In the genomic region with DNA sequence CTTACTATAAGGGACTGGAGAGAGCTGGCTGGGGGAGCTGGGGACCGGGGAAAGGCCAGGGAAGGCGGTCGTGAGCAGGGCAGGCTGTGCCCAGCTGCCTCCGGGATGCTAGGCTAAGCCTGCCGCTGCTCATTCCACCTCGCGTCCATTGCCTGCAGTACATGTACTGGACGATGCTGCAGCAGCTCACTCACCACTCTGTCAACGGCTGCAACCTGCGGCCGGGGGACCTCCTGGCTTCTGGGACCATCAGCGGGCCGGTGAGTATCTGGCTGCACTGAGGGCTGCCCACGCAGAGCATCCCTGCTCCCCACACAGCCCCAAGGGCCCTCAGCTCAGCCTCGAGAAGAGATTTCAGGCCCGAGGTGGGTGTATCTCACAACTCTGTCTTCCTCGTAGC, we compare ENCODE assay signal across 23 cellular contexts.
"Had no signal": no experiment of that assay in that cellular context is flagged by ENCODE, and none has a peak within 500 bp of the region (broad histone marks: within the 10 kb centered on the region; RNA-seq: fewer than 3 reads in every experiment).

No MANE protein-coding gene starts in this region.

- H3K9me3 Mint-ChIP-seq: activated naive CD4-positive, alpha-beta T cell treated with anti-CD3 and anti-CD28 coated beads, Interleukin-2, amount 50 U/mL, for 72 hours; endodermal cell; mesothelial cell of epicardium; nephron progenitor cell; stimulated activated naive CD8-positive, alpha-beta T cell treated with anti-CD3 and anti-CD28 coated beads, Interleukin-15, amount 100 ng/mL, for 72 hours had no signal

- H3K27me3 ChIP-seq: body of pancreas, dorsolateral prefrontal cortex, testis, upper lobe of right lung had no signal

- H3K9me3 ChIP-seq: body of pancreas, lower lobe of right lung, testis, upper lobe of right lung had no signal

- H3K27ac Mint-ChIP-seq: endodermal cell; mesothelial cell of epicardium; stimulated activated naive CD8-positive, alpha-beta T cell treated with anti-CD3 and anti-CD28 coated beads, Interleukin-15, amount 100 ng/mL, for 72 hours; T-helper 17 cell had no signal

- DNase-seq: activated CD4-positive, alpha-beta T cell treated with anti-CD3 and anti-CD28 coated beads, Interleukin-2, amount 50 U/mL, for 1 hour; activated CD8-positive, alpha-beta memory T cell treated with anti-CD3 and anti-CD28 coated beads, Interleukin-2, amount 50 U/mL, for 4 hours; activated gamma-delta T cell treated with Interleukin-2 at 50 U/mL for 16 hours; activated T-cell treated with anti-CD3 and anti-CD28 coated beads, Interleukin-2, amount 50 U/mL, for 48 hours; body of pancreas; dorsolateral prefrontal cortex; foreskin melanocyte; glutamatergic neuron; hippocampal formation; islet precursor cell; left colon; lower lobe of right lung; nephron progenitor cell; stimulated activated CD4-positive, alpha-beta T cell treated with anti-CD3 and anti-CD28 coated beads, Interleukin-2, amount 100 ng/mL, for 48 hours; stimulated activated naive CD8-positive, alpha-beta T cell treated with anti-CD3 and anti-CD28 coated beads, Interleukin-15, amount 100 ng/mL, for 72 hours; T-helper 17 cell; testis; upper lobe of right lung had no signal

- ATAC-seq: activated CD4-positive, CD25-positive, alpha-beta regulatory T cell treated with anti-CD3 and anti-CD28 coated beads, Interleukin-2, amount 50 U/mL, for 24 hours; activated naive CD4-positive, alpha-beta T cell treated with anti-CD3 and anti-CD28 coated beads, Interleukin-2, amount 50 U/mL, for 72 hours; body of pancreas; left colon; stimulated activated naive CD8-positive, alpha-beta T cell treated with anti-CD3 and anti-CD28 coated beads, Interleukin-15, amount 100 ng/mL, for 72 hours; T-helper 17 cell; upper lobe of right lung had no signal

- H3K4me1 ChIP-seq: body of pancreas, testis, upper lobe of right lung had no signal

- H3K4me3 ChIP-seq: body of pancreas, dorsolateral prefrontal cortex, lower lobe of right lung, skin epidermis, testis, upper lobe of right lung had no signal

- H3K4me3 Mint-ChIP-seq: endodermal cell; mesothelial cell of epicardium; nephron progenitor cell; stimulated activated naive CD8-positive, alpha-beta T cell treated with anti-CD3 and anti-CD28 coated beads, Interleukin-15, amount 100 ng/mL, for 72 hours; T-helper 17 cell had no signal

- H3K27me3 Mint-ChIP-seq: stimulated activated naive CD8-positive, alpha-beta T cell treated with anti-CD3 and anti-CD28 coated beads, Interleukin-15, amount 100 ng/mL, for 72 hours; T-helper 17 cell had no signal

- H3K4me1 Mint-ChIP-seq: endodermal cell; mesothelial cell of epicardium; nephron progenitor cell; stimulated activated naive CD8-positive, alpha-beta T cell treated with anti-CD3 and anti-CD28 coated beads, Interleukin-15, amount 100 ng/mL, for 72 hours had no signal

- H3K27ac ChIP-seq: body of pancreas, dorsolateral prefrontal cortex, lower lobe of right lung, testis, upper lobe of right lung had no signal
